In the genomic region with DNA sequence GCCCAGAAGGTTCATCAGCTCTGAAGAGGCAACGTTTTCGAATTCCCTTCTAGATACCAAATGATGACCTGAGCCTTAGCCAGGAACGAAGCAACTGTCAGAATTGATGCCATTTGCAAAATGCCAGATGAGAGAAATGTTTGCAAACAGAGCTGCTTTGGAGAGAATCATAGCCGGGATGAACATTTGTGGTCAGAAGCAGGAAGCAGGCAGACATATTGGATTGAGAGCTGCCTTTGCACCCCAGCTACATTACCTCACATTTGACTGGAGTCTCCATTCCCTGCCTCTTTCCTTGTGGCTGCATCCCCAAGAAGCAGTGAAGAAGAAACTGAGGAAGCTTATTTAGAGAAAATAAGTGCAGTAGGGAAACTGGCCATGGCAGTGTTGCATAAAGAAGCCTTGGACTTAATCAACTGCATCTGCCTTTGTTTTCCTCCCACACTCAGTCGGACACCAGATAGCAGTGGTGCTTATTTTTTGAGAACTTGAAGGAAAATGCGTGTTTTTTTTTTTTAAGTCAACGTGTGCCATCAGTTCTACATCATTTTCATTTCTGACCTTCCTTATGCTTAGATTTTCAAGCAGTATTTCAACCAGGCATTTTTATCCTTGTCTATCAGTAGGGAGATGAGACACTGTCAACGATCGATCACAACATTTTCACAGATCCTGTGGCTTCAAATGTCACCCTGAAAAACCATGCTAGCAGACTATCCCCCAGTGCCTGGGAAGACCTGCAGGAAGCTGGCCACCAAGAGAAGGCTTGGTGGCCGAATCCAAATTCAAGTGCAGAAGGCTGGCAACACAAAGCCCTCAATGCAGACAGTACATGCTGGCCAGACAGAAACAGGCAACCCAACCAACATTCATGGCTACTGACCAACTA, we compare ENCODE assay signal across 26 cellular contexts.
DNase-seq lines count a peak whose midpoint lies in the region; ATAC-seq and TF ChIP-seq lines count a peak whose summit lies in the region.
"Had no signal": no experiment of that assay in that cellular context is flagged by ENCODE, and none has a peak within 500 bp of the region (broad histone marks: within the 10 kb centered on the region; RNA-seq: fewer than 3 reads in every experiment).

No MANE protein-coding gene starts in this region.

- peaks cover 29% of the 10 kb centered on the region for H3K4me1 Mint-ChIP-seq in activated CD4-positive, alpha-beta T cell treated with anti-CD3 and anti-CD28 coated beads, Interleukin-2, amount 10 ng/mL, durations not matched to agents 24 days and 14 days
- peaks cover 9% of the 10 kb centered on the region for H3K4me1 Mint-ChIP-seq in activated CD4-positive, alpha-beta T cell treated with anti-CD3 and anti-CD28 coated beads, Interleukin-2, amount 10 ng/mL, durations not matched to agents 7 days and 5 days
- peaks cover 44% of the 10 kb centered on the region for H3K4me1 Mint-ChIP-seq in stimulated activated effector memory CD8-positive, alpha-beta T cell treated with anti-CD3 and anti-CD28 coated beads, Interleukin-12 subunit alpha, Interleukin-12 subunit beta, amount 100 ng/mL, for 72 hours
- peaks cover 4% of the 10 kb centered on the region for H3K4me1 Mint-ChIP-seq in glutamatergic neuron (ENCODE audit: low read depth, unreplicated experiment)
- H3K4me1 Mint-ChIP-seq: activated naive CD4-positive, alpha-beta T cell treated with anti-CD3 and anti-CD28 coated beads, Interleukin-2, amount 10 ng/mL, durations not matched to agents 7 days and 5 days; central memory CD8-positive, alpha-beta T cell; GM23338 had no signal

- no peaks in the 10 kb centered on the region for H3K79me2 ChIP-seq in OCI-LY7 (ENCODE audit: insufficient read depth, low read depth, low read length)

- peaks cover 13% of the 10 kb centered on the region for H3K36me3 Mint-ChIP-seq in activated CD4-positive, alpha-beta T cell treated with anti-CD3 and anti-CD28 coated beads, Interleukin-2, amount 10 ng/mL, durations not matched to agents 24 days and 14 days (ENCODE audit: low read depth)
- H3K36me3 Mint-ChIP-seq in activated CD4-positive, alpha-beta T cell treated with anti-CD3 and anti-CD28 coated beads, Interleukin-2, amount 10 ng/mL, durations not matched to agents 7 days and 5 days (ENCODE audit: low read depth): peaks cover 12% of the 10 kb centered on the region
- H3K36me3 Mint-ChIP-seq in stimulated activated effector memory CD8-positive, alpha-beta T cell treated with anti-CD3 and anti-CD28 coated beads, Interleukin-12 subunit alpha, Interleukin-12 subunit beta, amount 100 ng/mL, for 72 hours: peaks cover 5% of the 10 kb centered on the region
- peaks cover 9% of the 10 kb centered on the region for H3K36me3 Mint-ChIP-seq in glutamatergic neuron (ENCODE audit: unreplicated experiment)
- H3K36me3 Mint-ChIP-seq: activated naive CD4-positive, alpha-beta T cell treated with anti-CD3 and anti-CD28 coated beads, Interleukin-2, amount 10 ng/mL, durations not matched to agents 7 days and 5 days had no signal

- H3K27me3 Mint-ChIP-seq in activated CD4-positive, alpha-beta T cell treated with anti-CD3 and anti-CD28 coated beads, Interleukin-2, amount 10 ng/mL, durations not matched to agents 24 days and 14 days: no peaks in the 10 kb centered on the region
- H3K27me3 Mint-ChIP-seq in activated CD4-positive, alpha-beta T cell treated with anti-CD3 and anti-CD28 coated beads, Interleukin-2, amount 10 ng/mL, durations not matched to agents 7 days and 5 days: no peaks in the 10 kb centered on the region
- H3K27me3 Mint-ChIP-seq in glutamatergic neuron (ENCODE audit: unreplicated experiment): peaks cover 2% of the 10 kb centered on the region
- H3K27me3 Mint-ChIP-seq: central memory CD8-positive, alpha-beta T cell; stimulated activated naive B cell treated with anti-CD40 and anti-IgM and Interleukin-4, amounts not matched to agents 10 μg/mL and 1 μg/mL and 100 μg/mL, for 72 hours had no signal

- BruUV-seq in OCI-LY7 (replicated peaks; lab: Mats Ljungman, UMichigan): no TSS peak

- ATAC-seq in stimulated activated effector memory CD8-positive, alpha-beta T cell treated with anti-CD3 and anti-CD28 coated beads, Interleukin-12 subunit alpha, Interleukin-12 subunit beta, amount 100 ng/mL, for 72 hours: no peak
- ATAC-seq in body of pancreas: no peak
- ATAC-seq: activated T-cell treated with anti-CD3 and anti-CD28 coated beads, Interleukin-2, amount 50 U/mL, for 72 hours; GM23338; HepG2; lower lobe of right lung; SK-N-SH treated with all-trans-retinoic acid at 6 μM for 48 hours; stimulated activated naive B cell treated with anti-CD40 and anti-IgM and Interleukin-4, amounts not matched to agents 10 μg/mL and 1 μg/mL and 100 μg/mL, for 72 hours had no signal

- TF ChIP-seq POLR2A in body of pancreas (IDR thresholded peaks at IDR 0.05): no peak

- CTCF ChIA-PET in activated CD4-positive, alpha-beta T cell treated with anti-CD3 and anti-CD28 coated beads, Interleukin-2, amount 10 ng/mL, durations not matched to agents 7 days and 5 days (lab: Charles Lee): interaction anchor here (1.0 to 1.6 kb wide), 3 partner anchors 17 to 83 kb away, joined by 3 read pairs; no protein-coding TSS in a partner anchor
- CTCF ChIA-PET in OCI-LY7 (lab: Charles Lee; ENCODE audit: unreplicated experiment): no interaction called here

- H3K9me3 ChIP-seq in OCI-LY7 (ENCODE audit: low read length) (peaks cover 9% of the 10 kb centered on the region; the same call in 1 of the 2 replicates), body of pancreas (no peaks in the 10 kb centered on the region)
- H3K9me3 ChIP-seq: BE2C, Caco-2, lower lobe of right lung, MG63, thyroid gland had no signal

- peak overlapping the region; percentile 43 for H3K27ac Mint-ChIP-seq in activated CD4-positive, alpha-beta T cell treated with anti-CD3 and anti-CD28 coated beads, Interleukin-2, amount 10 ng/mL, durations not matched to agents 24 days and 14 days
- no peak overlapping the region for H3K27ac Mint-ChIP-seq in activated CD4-positive, alpha-beta T cell treated with anti-CD3 and anti-CD28 coated beads, Interleukin-2, amount 10 ng/mL, durations not matched to agents 7 days and 5 days
- peak overlapping the region; percentile 71 for H3K27ac Mint-ChIP-seq in stimulated activated effector memory CD8-positive, alpha-beta T cell treated with anti-CD3 and anti-CD28 coated beads, Interleukin-12 subunit alpha, Interleukin-12 subunit beta, amount 100 ng/mL, for 72 hours
- H3K27ac Mint-ChIP-seq in glutamatergic neuron (ENCODE audit: unreplicated experiment): no peak overlapping the region
- H3K27ac Mint-ChIP-seq: activated naive CD4-positive, alpha-beta T cell treated with anti-CD3 and anti-CD28 coated beads, Interleukin-2, amount 10 ng/mL, durations not matched to agents 7 days and 5 days; GM23338; stimulated activated naive B cell treated with anti-CD40 and anti-IgM and Interleukin-4, amounts not matched to agents 10 μg/mL and 1 μg/mL and 100 μg/mL, for 72 hours had no signal

- no peaks in the 10 kb centered on the region for H4K20me1 ChIP-seq in OCI-LY7 (ENCODE audit: insufficient read depth, low read length)

- H3K27me3 ChIP-seq in body of pancreas: no peaks in the 10 kb centered on the region
- H3K27me3 ChIP-seq: BE2C, MG63, thyroid gland had no signal

- peaks cover 25% of the 10 kb centered on the region for H3K9me3 Mint-ChIP-seq in activated CD4-positive, alpha-beta T cell treated with anti-CD3 and anti-CD28 coated beads, Interleukin-2, amount 10 ng/mL, durations not matched to agents 24 days and 14 days
- H3K9me3 Mint-ChIP-seq in activated CD4-positive, alpha-beta T cell treated with anti-CD3 and anti-CD28 coated beads, Interleukin-2, amount 10 ng/mL, durations not matched to agents 7 days and 5 days: peaks cover 27% of the 10 kb centered on the region
- H3K9me3 Mint-ChIP-seq in stimulated activated effector memory CD8-positive, alpha-beta T cell treated with anti-CD3 and anti-CD28 coated beads, Interleukin-12 subunit alpha, Interleukin-12 subunit beta, amount 100 ng/mL, for 72 hours: peaks cover 8% of the 10 kb centered on the region
- H3K9me3 Mint-ChIP-seq in glutamatergic neuron (ENCODE audit: unreplicated experiment): peaks cover 1% of the 10 kb centered on the region
- H3K9me3 Mint-ChIP-seq: central memory CD8-positive, alpha-beta T cell had no signal

- no peaks in the 10 kb centered on the region for H3K9me2 ChIP-seq in OCI-LY7 (ENCODE audit: insufficient read depth, low read length)

- no peak overlapping the region for H3K4me3 ChIP-seq in OCI-LY7 (ENCODE audit: low read depth, low read length, poor library complexity, severe bottlenecking)
- no peak overlapping the region for H3K4me3 ChIP-seq in fibroblast of mammary gland (ENCODE audit: control insufficient read depth, low read depth, low read length)
- H3K4me3 ChIP-seq in body of pancreas: no peak overlapping the region
- H3K4me3 ChIP-seq: GM23338, lower lobe of right lung, MG63, skin epidermis, thyroid gland had no signal

- H3K36me3 ChIP-seq in OCI-LY7 (ENCODE audit: insufficient read depth, low read length): no peaks in the 10 kb centered on the region
- H3K36me3 ChIP-seq in body of pancreas (replicated peaks in 1 of 2; ENCODE audit: insufficient read depth in 1 of 2, low read depth in 2 of 2): no peaks in the 10 kb centered on the region
- H3K36me3 ChIP-seq: BE2C, lower lobe of right lung, MG63, thyroid gland had no signal

- H3K27ac ChIP-seq in OCI-LY7 (ENCODE audit: low read depth, low read length, poor library complexity, severe bottlenecking) (no peak overlapping the region), body of pancreas (no peak overlapping the region)
- H3K27ac ChIP-seq: lower lobe of right lung, RWPE1 had no signal

- intact Hi-C loops in activated CD4-positive, alpha-beta T cell treated with anti-CD3 and anti-CD28 coated beads, Interleukin-2, amount 10 ng/mL, durations not matched to agents 24 days and 14 days (cut with micrococcal nuclease): no loop called here
- intact Hi-C loops in OCI-LY7 (cut with micrococcal nuclease; ENCODE audit: unreplicated experiment) (no loop called here), body of pancreas (cut with DNase I) (no loop called here)

- no peak overlapping the region for H3K4me3 Mint-ChIP-seq in activated CD4-positive, alpha-beta T cell treated with anti-CD3 and anti-CD28 coated beads, Interleukin-2, amount 10 ng/mL, durations not matched to agents 24 days and 14 days
- H3K4me3 Mint-ChIP-seq in activated CD4-positive, alpha-beta T cell treated with anti-CD3 and anti-CD28 coated beads, Interleukin-2, amount 10 ng/mL, durations not matched to agents 7 days and 5 days: no peak overlapping the region
- no peak overlapping the region for H3K4me3 Mint-ChIP-seq in stimulated activated effector memory CD8-positive, alpha-beta T cell treated with anti-CD3 and anti-CD28 coated beads, Interleukin-12 subunit alpha, Interleukin-12 subunit beta, amount 100 ng/mL, for 72 hours
- no peak overlapping the region for H3K4me3 Mint-ChIP-seq in glutamatergic neuron (ENCODE audit: unreplicated experiment)
- H3K4me3 Mint-ChIP-seq: activated naive CD4-positive, alpha-beta T cell treated with anti-CD3 and anti-CD28 coated beads, Interleukin-2, amount 10 ng/mL, durations not matched to agents 7 days and 5 days; activated T-cell treated with anti-CD3 and anti-CD28 coated beads, Interleukin-2, amount 50 U/mL, for 72 hours; central memory CD8-positive, alpha-beta T cell; GM23338; stimulated activated naive B cell treated with anti-CD40 and anti-IgM and Interleukin-4, amounts not matched to agents 10 μg/mL and 1 μg/mL and 100 μg/mL, for 72 hours had no signal

- H3K4me1 ChIP-seq in OCI-LY7 (ENCODE audit: insufficient read depth, low read length, poor library complexity, severe bottlenecking): no peaks in the 10 kb centered on the region
- no peaks in the 10 kb centered on the region for H3K4me1 ChIP-seq in body of pancreas
- H3K4me1 ChIP-seq: BE2C, Caco-2, lower lobe of right lung had no signal

- no peak for TF ChIP-seq CTCF in OCI-LY7 (conservative IDR thresholded peaks at IDR 0.05; ENCODE audit: low read length)
- no peak for TF ChIP-seq CTCF in fibroblast of mammary gland (conservative IDR thresholded peaks at IDR 0.05; ENCODE audit: control insufficient read depth, insufficient read depth, low read depth, low read length)
- TF ChIP-seq CTCF in glutamatergic neuron (IDR thresholded peaks at IDR 0.05; ENCODE audit: partially characterized antibody, unreplicated experiment): no peak
- no peak for TF ChIP-seq CTCF in body of pancreas (IDR thresholded peaks at IDR 0.05)

- no peak for DNase-seq in activated CD4-positive, alpha-beta T cell treated with anti-CD3 and anti-CD28 coated beads, Interleukin-2, amount 10 ng/mL, durations not matched to agents 24 days and 14 days
- DNase-seq in activated CD4-positive, alpha-beta T cell treated with anti-CD3 and anti-CD28 coated beads, Interleukin-2, amount 10 ng/mL, durations not matched to agents 7 days and 5 days: no peak
- DNase-seq in OCI-LY7 (ENCODE audit: low spot score) (no peak), fibroblast of mammary gland (ENCODE audit: low read depth) (peak; percentile 49), glutamatergic neuron (no peak), body of pancreas (no peak)
- no peak for DNase-seq in stimulated activated effector memory CD8-positive, alpha-beta T cell treated with anti-CD3 and anti-CD28 coated beads, Interleukin-12 subunit alpha, Interleukin-12 subunit beta, amount 100 ng/mL, for 72 hours (ENCODE audit: low spot score in 2 of 2)
- no peak for DNase-seq in stimulated activated naive CD4-positive, alpha-beta T cell treated with Interleukin-2 at 50 U/mL for 16 hours (lab: John Stamatoyannopoulos, UW)
- DNase-seq: activated naive CD4-positive, alpha-beta T cell treated with anti-CD3 and anti-CD28 coated beads, Interleukin-2, amount 10 ng/mL, durations not matched to agents 7 days and 5 days; activated T-cell treated with anti-CD3 and anti-CD28 coated beads, Interleukin-2, amount 50 U/mL, for 72 hours; BE2C; Caco-2; foreskin melanocyte; lower lobe of right lung; MG63; NCI-H146; NCI-H524 treated with DMSO at 0.1 percent for 48 hours; stimulated activated naive B cell treated with anti-CD40 and anti-IgM and Interleukin-4, amounts not matched to agents 10 μg/mL and 1 μg/mL and 100 μg/mL, for 72 hours; T-helper 9 cell; thyroid gland had no signal

- H2AFZ ChIP-seq in OCI-LY7 (ENCODE audit: low read length): peak overlapping the region; percentile 24; the same call in 1 of the 2 replicates
- H2AFZ ChIP-seq: GM23338 had no signal

- WGBS in body of pancreas, 2 donors: 78 to 82% methylated on average over 10 of the region's 10 CpGs

- POLR2A ChIA-PET in activated CD4-positive, alpha-beta T cell treated with anti-CD3 and anti-CD28 coated beads, Interleukin-2, amount 10 ng/mL, durations not matched to agents 7 days and 5 days (lab: Charles Lee): no interaction called here
- POLR2A ChIA-PET in OCI-LY7 (lab: Charles Lee): interaction anchor here (0.6 to 0.7 kb wide), 2 partner anchors 24 to 562 kb away, joined by 3 read pairs; no protein-coding TSS in a partner anchor

- no peak overlapping the region for H3K4me2 ChIP-seq in OCI-LY7 (ENCODE audit: low read length)
- H3K4me2 ChIP-seq: GM23338 had no signal

Comparison
In these comparisons a context has a peak if more than half of its experiments do, and no peak if none do; other contexts are left out.
1. H3K27ac Mint-ChIP-seq: peak in activated CD4-positive, alpha-beta T cell treated with anti-CD3 and anti-CD28 coated beads, Interleukin-2, amount 10 ng/mL, durations not matched to agents 24 days and 14 days (single experiment) and stimulated activated effector memory CD8-positive, alpha-beta T cell treated with anti-CD3 and anti-CD28 coated beads, Interleukin-12 subunit alpha, Interleukin-12 subunit beta, amount 100 ng/mL, for 72 hours (single experiment); none in activated CD4-positive, alpha-beta T cell treated with anti-CD3 and anti-CD28 coated beads, Interleukin-2, amount 10 ng/mL, durations not matched to agents 7 days and 5 days (single experiment) and glutamatergic neuron (single experiment).